ENCODE assay signal across 26 cellular contexts in genomic region chr5:9324348-9325056, GRCh38.
DNase-seq lines count a peak whose midpoint lies in the region; TF ChIP-seq lines count a peak whose summit lies in the region.
"Had no signal": no experiment of that assay in that cellular context is flagged by ENCODE, and none has a peak within 500 bp of the region (broad histone marks: within the 10 kb centered on the region; RNA-seq: fewer than 3 reads in every experiment).

No MANE protein-coding gene starts in this region.

- no peak overlapping the region for H4K5ac ChIP-seq in H9 (ENCODE audit: insufficient read length, low read depth, low read length)

- H4K8ac ChIP-seq in mesenchymal stem cell (ENCODE audit: low read length) = no peak overlapping the region
- H4K8ac ChIP-seq in H9 (replicated peaks; ENCODE audit: insufficient read length, low read depth, low read length) = no peak overlapping the region

- no peak overlapping the region for H3K4ac ChIP-seq in mesenchymal stem cell (ENCODE audit: low read depth in 1 of 2, low read length in 2 of 2)
- H3K4ac ChIP-seq in H9 (ENCODE audit: low read depth, low read length) = no peak overlapping the region

- H3K23ac ChIP-seq in mesenchymal stem cell (ENCODE audit: low read length in 2 of 2) = no peak overlapping the region
- H3K23ac ChIP-seq in H9 (ENCODE audit: insufficient read length, low read depth, low read length) = no peak overlapping the region

- H3K9me3 Mint-ChIP-seq in MCF 10A (ENCODE audit: unreplicated experiment) (no peaks in the 10 kb centered on the region), endodermal cell (no peaks in the 10 kb centered on the region), H9 (no peaks in the 10 kb centered on the region)
- H3K9me3 Mint-ChIP-seq: activated naive CD4-positive, alpha-beta T cell treated with anti-CD3 and anti-CD28 coated beads, Interleukin-2, amount 50 U/mL, for 24 hours had no signal

- BruUV-seq in MCF 10A (replicated peaks; lab: Mats Ljungman, UMichigan) = no TSS peak
- no TSS peak for BruUV-seq in mammary epithelial cell (replicated peaks; lab: Mats Ljungman, UMichigan)

- H3K27ac ChIP-seq in mammary epithelial cell (ENCODE audit: insufficient read depth, low read depth, low read length) (no peak overlapping the region), endodermal cell (ENCODE audit: low read depth, low read length) (no peak overlapping the region), mesenchymal stem cell (ENCODE audit: low read length, poor library complexity, severe bottlenecking) (no peak overlapping the region), H9 (ENCODE audit: insufficient read length, low read depth, low read length) (no peak overlapping the region)
- H3K27ac ChIP-seq: A549, ascending aorta, dorsolateral prefrontal cortex, heart right ventricle, testis, uterus had no signal

- H3K9ac ChIP-seq in mammary epithelial cell (ENCODE audit: insufficient read depth, low read length) (no peak overlapping the region), endodermal cell (ENCODE audit: extremely low read depth, low read length, poor library complexity, severe bottlenecking) (no peak overlapping the region), mesenchymal stem cell (ENCODE audit: low read length) (no peak overlapping the region), H9 (ENCODE audit: extremely low read depth, insufficient read length, low read length) (no peak overlapping the region)

- H3K23me2 ChIP-seq in H9 (ENCODE audit: insufficient read length, low read depth, low read length, poor library complexity, severe bottlenecking) = no peaks in the 10 kb centered on the region

- in situ Hi-C loops in mammary epithelial cell (cut with MboI; ENCODE audit: low sequenced_read_pairs in 2 of 2) = no loop called here

- H3K4me2 ChIP-seq in mammary epithelial cell (ENCODE audit: insufficient read depth, low read depth, low read length) = no peak overlapping the region
- no peak overlapping the region for H3K4me2 ChIP-seq in mesenchymal stem cell (ENCODE audit: low read length, poor library complexity, severe bottlenecking)
- no peak overlapping the region for H3K4me2 ChIP-seq in H9 (ENCODE audit: insufficient read depth, insufficient read length, low read length)
- H3K4me2 ChIP-seq: A549 had no signal

- H2AK5ac ChIP-seq in mesenchymal stem cell (ENCODE audit: low read length, severe bottlenecking) (no peak overlapping the region), H9 (ENCODE audit: insufficient read length, low read length) (no peak overlapping the region)

- H3K4me3 Mint-ChIP-seq in MCF 10A (ENCODE audit: unreplicated experiment) (no peak overlapping the region), endodermal cell (no peak overlapping the region), H9 (no peak overlapping the region)
- H3K4me3 Mint-ChIP-seq: activated CD4-positive, alpha-beta memory T cell treated with anti-CD3 and anti-CD28 coated beads for 36 hours; activated naive CD4-positive, alpha-beta T cell treated with anti-CD3 and anti-CD28 coated beads, Interleukin-2, amount 50 U/mL, for 24 hours; CD4-positive, alpha-beta memory T cell; T-helper 17 cell had no signal

- H3K79me1 ChIP-seq in mesenchymal stem cell (replicated peaks; ENCODE audit: low read length, poor library complexity, severe bottlenecking) (peaks cover 24% of the 10 kb centered on the region), H9 (ENCODE audit: insufficient read depth, low read depth, low read length, poor library complexity, severe bottlenecking) (no peaks in the 10 kb centered on the region)

- H3K4me1 Mint-ChIP-seq in MCF 10A (ENCODE audit: insufficient read depth, unreplicated experiment) = peaks cover 7% of the 10 kb centered on the region
- H3K4me1 Mint-ChIP-seq in endodermal cell = peaks cover 5% of the 10 kb centered on the region
- peaks cover 4 to 7% of the 10 kb centered on the region in 2 experiments; a peak in 3 of 4 replicates for H3K4me1 Mint-ChIP-seq in H9
- H3K4me1 Mint-ChIP-seq: activated naive CD4-positive, alpha-beta T cell treated with anti-CD3 and anti-CD28 coated beads, Interleukin-2, amount 50 U/mL, for 24 hours; CD4-positive, alpha-beta memory T cell; T-helper 17 cell had no signal

- no peaks in the 10 kb centered on the region for H3K9me3 ChIP-seq in mammary epithelial cell (replicated peaks; ENCODE audit: insufficient read depth, low read length)
- H3K9me3 ChIP-seq in endodermal cell (ENCODE audit: control insufficient read depth, low read length) = no peaks in the 10 kb centered on the region
- no peaks in the 10 kb centered on the region for H3K9me3 ChIP-seq in mesenchymal stem cell (ENCODE audit: control insufficient read depth, low read length)
- H3K9me3 ChIP-seq in H9 (ENCODE audit: control insufficient read depth, low read depth, low read length) = no peaks in the 10 kb centered on the region
- H3K9me3 ChIP-seq: A549, ascending aorta, heart right ventricle, testis, uterus had no signal

- H3K36me3 Mint-ChIP-seq in MCF 10A (ENCODE audit: insufficient read depth, unreplicated experiment) (no peaks in the 10 kb centered on the region), endodermal cell (ENCODE audit: low read depth) (peaks cover 12% of the 10 kb centered on the region), H9 (ENCODE audit: insufficient read depth in 1 of 3, low read depth in 3 of 3) (no peaks in the 10 kb centered on the region)
- H3K36me3 Mint-ChIP-seq: activated CD4-positive, alpha-beta memory T cell treated with anti-CD3 and anti-CD28 coated beads for 36 hours; activated naive CD4-positive, alpha-beta T cell treated with anti-CD3 and anti-CD28 coated beads, Interleukin-2, amount 50 U/mL, for 24 hours; CD4-positive, alpha-beta memory T cell had no signal

- H2BK120ac ChIP-seq in mesenchymal stem cell (ENCODE audit: low read depth, low read length) (no peak overlapping the region), H9 (ENCODE audit: low read depth, low read length, poor library complexity, severe bottlenecking) (no peak overlapping the region)

- intact Hi-C loops in MCF 10A (cut with micrococcal nuclease) (no loop called here), mammary epithelial cell (cut with micrococcal nuclease) (no loop called here)

- H4K91ac ChIP-seq in mesenchymal stem cell (ENCODE audit: low read length) = no peak overlapping the region
- H4K91ac ChIP-seq in H9 (ENCODE audit: insufficient read length, low read depth, low read length) = no peak overlapping the region

- DNase-seq in MCF 10A (ENCODE audit: unreplicated experiment) = peak; percentile 14
- no peak for DNase-seq in mammary epithelial cell
- DNase-seq in endodermal cell = no peak
- peak; percentile 32 for DNase-seq in mesenchymal stem cell
- DNase-seq in anterior cingulate cortex (lab: John Stamatoyannopoulos, UW) = no peak
- DNase-seq in dermis blood vessel endothelial cell = no peak
- no peak for DNase-seq in HEK293T (ENCODE audit: extremely low spot score)
- DNase-seq in H9 = no peak
- DNase-seq: activated CD4-positive, alpha-beta memory T cell treated with anti-CD3 and anti-CD28 coated beads for 36 hours; activated CD8-positive, alpha-beta memory T cell treated with anti-CD3 and anti-CD28 coated beads, Interleukin-2, amount 50 U/mL, for 48 hours; caudate nucleus; CD4-positive, alpha-beta memory T cell; dorsolateral prefrontal cortex; foreskin melanocyte; NCI-H1092; NCI-H187; posterior cingulate gyrus; stimulated activated naive CD8-positive, alpha-beta T cell treated with anti-CD3 and anti-CD28 coated beads, Interleukin-15, Interleukin-2, amounts not matched to agents 100 U/mL and 50 U/mL, for 24 hours; T-helper 17 cell; testis had no signal

- dilution Hi-C loops in mammary epithelial cell (cut with HindIII; ENCODE audit: low sequenced_read_pairs) = no loop called here

- CTCF ChIA-PET in MCF 10A (lab: Yijun Ruan, JAX) (no interaction called here), mammary epithelial cell (lab: Charles Lee; ENCODE audit: low non-redundant PET) (no interaction called here), HEK293T (lab: Yijun Ruan, JAX) (no interaction called here)

- TF ChIP-seq CTCF in MCF 10A (IDR thresholded peaks at IDR 0.05; ENCODE audit: unreplicated experiment) (no peak), mammary epithelial cell (conservative IDR thresholded peaks at IDR 0.05 in 1 of 2, IDR thresholded peaks at IDR 0.05 in 1 of 2; ENCODE audit: extremely low read depth in 1 of 2, insufficient read depth in 1 of 2, low read depth in 1 of 2, low read length in 2 of 2) (no peak), endodermal cell (conservative IDR thresholded peaks at IDR 0.05) (no peak), H9 (conservative IDR thresholded peaks at IDR 0.05) (no peak)

- H3K27ac Mint-ChIP-seq in MCF 10A (ENCODE audit: low read depth, unreplicated experiment) (no peak overlapping the region), endodermal cell (no peak overlapping the region), H9 (no peak overlapping the region)
- H3K27ac Mint-ChIP-seq: activated CD4-positive, alpha-beta memory T cell treated with anti-CD3 and anti-CD28 coated beads for 36 hours; activated naive CD4-positive, alpha-beta T cell treated with anti-CD3 and anti-CD28 coated beads, Interleukin-2, amount 50 U/mL, for 24 hours; CD4-positive, alpha-beta memory T cell; T-helper 17 cell had no signal

- WGBS in mammary epithelial cell (ENCODE audit: low coverage, missing lambda C conversion rate) = 79% methylated on average over 2 of the region's 2 CpGs
- WGBS in endodermal cell (ENCODE audit: insufficient coverage in 1 of 2, insufficient read length in 1 of 2), 2 experiments = 91 to 100% methylated on average over 2 of the region's 2 CpGs
- 65% methylated on average over 2 of the region's 2 CpGs for WGBS in mesenchymal stem cell
- WGBS in H9 (ENCODE audit: extremely low coverage, insufficient read length, low lambda C conversion rate) = no CpG with 5 or more reads among the region's 2 CpGs

- H2AFZ ChIP-seq in mammary epithelial cell (ENCODE audit: low read depth, low read length) (no peak overlapping the region), mesenchymal stem cell (ENCODE audit: low read depth, low read length) (no peak overlapping the region), H9 (ENCODE audit: low read length) (no peak overlapping the region)

- H3K14ac ChIP-seq in mesenchymal stem cell (ENCODE audit: low read length in 2 of 2) (no peak overlapping the region), H9 (ENCODE audit: insufficient read depth, low read length) (no peak overlapping the region)

- H3K27me3 Mint-ChIP-seq in MCF 10A (ENCODE audit: insufficient read depth, unreplicated experiment) = no peaks in the 10 kb centered on the region
- no peaks in the 10 kb centered on the region for H3K27me3 Mint-ChIP-seq in endodermal cell (ENCODE audit: insufficient read depth)
- no peaks in the 10 kb centered on the region for H3K27me3 Mint-ChIP-seq in H9 (ENCODE audit: low read depth)
- H3K27me3 Mint-ChIP-seq: activated CD4-positive, alpha-beta memory T cell treated with anti-CD3 and anti-CD28 coated beads for 36 hours; activated naive CD4-positive, alpha-beta T cell treated with anti-CD3 and anti-CD28 coated beads, Interleukin-2, amount 50 U/mL, for 24 hours; CD4-positive, alpha-beta memory T cell; T-helper 17 cell had no signal

- H3K4me3 ChIP-seq in mammary epithelial cell (replicated peaks in 1 of 3; ENCODE audit: insufficient read depth in 1 of 3, low read depth in 2 of 3, low read length in 3 of 3) = no peak overlapping the region
- H3K4me3 ChIP-seq in endodermal cell (ENCODE audit: low read length) = peak overlapping the region; percentile 2
- no peak overlapping the region for H3K4me3 ChIP-seq in mesenchymal stem cell (ENCODE audit: insufficient read depth in 1 of 2, low read depth in 1 of 2, low read length in 2 of 2)
- H3K4me3 ChIP-seq: A549, ascending aorta, dorsolateral prefrontal cortex, heart right ventricle, lung, testis, uterus had no signal

- H2BK15ac ChIP-seq in mesenchymal stem cell (ENCODE audit: low read depth, poor library complexity, severe bottlenecking) (no peak overlapping the region), H9 (ENCODE audit: low read depth, low read length) (no peak overlapping the region)

- H3K56ac ChIP-seq in H9 (ENCODE audit: insufficient read length, low read depth, low read length) = no peak overlapping the region

- no peaks in the 10 kb centered on the region for H3K27me3 ChIP-seq in mammary epithelial cell (ENCODE audit: insufficient read depth, low read length)
- H3K27me3 ChIP-seq in endodermal cell (ENCODE audit: control insufficient read depth, insufficient read depth, low read length, poor library complexity, severe bottlenecking) = no peaks in the 10 kb centered on the region
- H3K27me3 ChIP-seq in mesenchymal stem cell (ENCODE audit: control insufficient read depth in 1 of 2, insufficient read depth in 1 of 2, low read length in 2 of 2) = no peaks in the 10 kb centered on the region
- H3K27me3 ChIP-seq in H9 (ENCODE audit: insufficient read depth, low read length) = no peaks in the 10 kb centered on the region
- H3K27me3 ChIP-seq: ascending aorta, dorsolateral prefrontal cortex, heart right ventricle, testis, uterus had no signal

- H3K79me2 ChIP-seq in mammary epithelial cell (ENCODE audit: insufficient read depth, low read length) = no peaks in the 10 kb centered on the region
- no peaks in the 10 kb centered on the region for H3K79me2 ChIP-seq in H9 (ENCODE audit: insufficient read depth, low read length)

- no peak overlapping the region for H2BK5ac ChIP-seq in mesenchymal stem cell (ENCODE audit: low read depth, low read length, poor library complexity, severe bottlenecking)
- H2BK5ac ChIP-seq in H9 (ENCODE audit: insufficient read length, low read length) = no peak overlapping the region

- POLR2A ChIA-PET in MCF 10A (lab: Yijun Ruan, JAX) = no interaction called here
- POLR2A ChIA-PET in HEK293T (lab: Yijun Ruan, JAX) = no interaction called here

- H3K4me1 ChIP-seq in mammary epithelial cell (ENCODE audit: insufficient read depth, low read length) (no peaks in the 10 kb centered on the region), endodermal cell (ENCODE audit: control insufficient read depth, insufficient read depth, low read length) (no peaks in the 10 kb centered on the region), mesenchymal stem cell (ENCODE audit: control insufficient read depth, insufficient read depth, low read depth, low read length) (peaks cover 3% of the 10 kb centered on the region), H9 (ENCODE audit: insufficient read depth, low read length) (no peaks in the 10 kb centered on the region)
- H3K4me1 ChIP-seq: A549, ascending aorta, testis, uterus had no signal

- H4K20me1 ChIP-seq in mammary epithelial cell (ENCODE audit: insufficient read depth, low read length) (no peaks in the 10 kb centered on the region), H9 (ENCODE audit: control insufficient read depth, insufficient read depth, insufficient read length) (no peaks in the 10 kb centered on the region)

- H2BK20ac ChIP-seq in H9 (ENCODE audit: low read depth, low read length, poor library complexity, severe bottlenecking) = no peak overlapping the region

- no peak overlapping the region for H3T11ph ChIP-seq in H9 (ENCODE audit: low read length)

- no peak overlapping the region for H3K18ac ChIP-seq in mesenchymal stem cell (ENCODE audit: low read depth in 1 of 2, low read length in 2 of 2)
- H3K18ac ChIP-seq in H9 (ENCODE audit: insufficient read length, low read depth, low read length) = no peak overlapping the region

- H3K36me3 ChIP-seq in mammary epithelial cell (ENCODE audit: insufficient read depth, low read length) (no peaks in the 10 kb centered on the region), endodermal cell (ENCODE audit: control insufficient read depth, insufficient read depth, low read length) (peaks cover 32% of the 10 kb centered on the region), mesenchymal stem cell (ENCODE audit: control insufficient read depth in 1 of 2, insufficient read depth in 2 of 2, low read depth in 1 of 2, low read length in 2 of 2) (no peaks in the 10 kb centered on the region)
- H3K36me3 ChIP-seq: ascending aorta, heart right ventricle, uterus had no signal

- H2BK12ac ChIP-seq in mesenchymal stem cell (ENCODE audit: low read length in 2 of 2) (no peak overlapping the region), H9 (ENCODE audit: insufficient read length, low read depth, low read length) (no peak overlapping the region)

Comparison
In these comparisons a context has a peak if more than half of its experiments do, and no peak if none do; other contexts are left out.
1. DNase-seq: peak in MCF 10A (single experiment) and mesenchymal stem cell (single experiment); none in mammary epithelial cell (single experiment), endodermal cell (single experiment), anterior cingulate cortex (0 of 58), dermis blood vessel endothelial cell (single experiment), HEK293T (single experiment) and H9 (single experiment).